Comparison of ENCODE assay signal across 17 cellular contexts in the genomic region with DNA sequence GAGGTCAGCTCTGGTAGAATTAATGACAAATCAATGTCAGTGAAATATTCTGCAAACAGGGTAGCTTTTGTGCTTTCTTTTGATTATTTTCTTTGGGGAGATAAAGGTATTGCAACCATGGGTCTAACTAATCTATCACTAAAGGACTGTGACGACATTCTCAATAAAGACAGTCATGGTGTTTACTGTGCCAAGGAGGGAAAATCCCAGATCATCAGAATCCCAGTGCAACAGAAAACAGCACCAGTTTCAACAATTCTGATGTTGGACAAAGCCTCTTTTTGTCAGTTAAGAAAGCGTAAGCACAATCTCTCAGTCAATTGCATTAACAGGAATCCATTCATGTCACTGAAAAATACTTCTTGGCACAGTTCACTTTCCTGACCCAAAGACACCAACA. TPM values are rescaled to one million over a fixed set of nuclear protein-coding genes. Genes with fewer than 3 reads are reported as not detected.
DNase-seq lines count a peak whose midpoint lies in the region; ATAC-seq and TF ChIP-seq lines count a peak whose summit lies in the region.
"Had no signal": no experiment of that assay in that cellular context is flagged by ENCODE, and none has a peak within 500 bp of the region (broad histone marks: within the 10 kb centered on the region; RNA-seq: fewer than 3 reads in every experiment).

No MANE protein-coding gene starts in this region.

- 51 to 65% methylated on average over 2 of the region's 2 CpGs for WGBS in heart right ventricle, 2 donors
- 57% methylated on average over 2 of the region's 2 CpGs for whole genome bisulfite sequencing in right cardiac atrium

- peaks cover 0 to 30% (median 0%) of the 10 kb centered on the region in 9 donors for H3K36me3 ChIP-seq in heart right ventricle
- H3K36me3 ChIP-seq in upper lobe of right lung = no peaks in the 10 kb centered on the region

- intact Hi-C loops in heart right ventricle (cut with DNase I) = no loop called here
- intact Hi-C loops in right cardiac atrium (cut with DNase I) = no loop called here
- intact Hi-C loops in upper lobe of right lung (cut with DNase I) = no loop called here

- H3K4me3 ChIP-seq in heart right ventricle = no peak overlapping the region
- no peak overlapping the region for H3K4me3 ChIP-seq in right cardiac atrium (ENCODE audit: low read length)
- no peak overlapping the region for H3K4me3 ChIP-seq in upper lobe of right lung

- H3K27ac ChIP-seq in heart right ventricle (peak overlapping the region in 8 of 10 donors; percentile 28 to 85 (median 51)), right cardiac atrium (ENCODE audit: low read length) (no peak overlapping the region), upper lobe of right lung (peak overlapping the region; percentile 52)
- H3K27ac ChIP-seq: KMS-11 had no signal

- TF ChIP-seq CTCF in heart right ventricle (IDR thresholded peaks at IDR 0.05) = no peak
- no peak for TF ChIP-seq CTCF in upper lobe of right lung (IDR thresholded peaks at IDR 0.05)

- H3K9me3 ChIP-seq in heart right ventricle = no peaks in the 10 kb centered on the region
- H3K9me3 ChIP-seq in right cardiac atrium (ENCODE audit: control insufficient read depth, low read length) = no peaks in the 10 kb centered on the region
- H3K9me3 ChIP-seq in upper lobe of right lung = no peaks in the 10 kb centered on the region

- H3K4me1 ChIP-seq in heart right ventricle (peaks cover 3 to 92% (median 74%) of the 10 kb centered on the region in 9 donors), right cardiac atrium (ENCODE audit: control insufficient read depth, insufficient read depth, low read length) (peaks cover 4% of the 10 kb centered on the region), upper lobe of right lung (peaks cover 8% of the 10 kb centered on the region)

- ATAC-seq in heart right ventricle (no peak), right cardiac atrium (no peak), upper lobe of right lung (no peak), HG03045 (IDR thresholded peaks at IDR 0.05; ENCODE audit: unreplicated experiment) (no peak), HG03139 (IDR thresholded peaks at IDR 0.05; ENCODE audit: unreplicated experiment) (no peak)

- H3K27me3 ChIP-seq in heart right ventricle (no peaks in the 10 kb centered on the region), right cardiac atrium (ENCODE audit: control insufficient read depth, insufficient read depth) (no peaks in the 10 kb centered on the region), upper lobe of right lung (no peaks in the 10 kb centered on the region)

- DNase-seq in heart right ventricle (no peak), right cardiac atrium (no peak), globus pallidus (ENCODE audit: low spot score) (peak; percentile 85), pons (ENCODE audit: low spot score) (peak; percentile 93), upper lobe of right lung (no peak), Kasumi-1 (lab: John Stamatoyannopoulos, UW) (no peak)
- DNase-seq: 8988T; activated naive CD8-positive, alpha-beta T cell treated with anti-CD3 and anti-CD28 coated beads for 36 hours; activated T-cell treated with anti-CD3 and anti-CD28 coated beads, Interleukin-2, amount 50 U/mL, for 24 hours; CD4-positive, alpha-beta T cell; DMS79; NCI-H2171; nephron progenitor cell; stimulated activated CD4-positive, alpha-beta T cell treated with anti-CD3 and anti-CD28 coated beads, Interleukin-4, amount 100 ng/mL, for 4 hours had no signal

RNA-seq across cellular contexts. Expression of gene SMIM29, which starts 36.8 kb away (rescaled TPM):
- total RNA-seq in heart right ventricle (10 to 100 TPM; 16.0 to 29.1 (median 24.2) TPM), right cardiac atrium (10 to 100 TPM; 17.0 to 25.5 (median 22.4) TPM), upper lobe of right lung (32.6 TPM)
- polyA plus RNA-seq in heart right ventricle (10 to 100 TPM; 51.5 to 78.2 TPM), right cardiac atrium (34.8 TPM)

RNA-seq across cellular contexts. Expression of gene HMGA1, which starts 48.9 kb away (rescaled TPM):
- total RNA-seq in heart right ventricle (10 to 100 TPM; 33.9 to 54.9 (median 41.3) TPM), right cardiac atrium (10 to 100 TPM; 34.5 to 43.0 (median 39.0) TPM), upper lobe of right lung (54.7 TPM)
- polyA plus RNA-seq in heart right ventricle (10 to 100 TPM; 14.2 to 41.0 TPM), right cardiac atrium (29.7 TPM)

Comparison
In these comparisons a context has a peak if more than half of its experiments do, and no peak if none do; other contexts are left out.
1. DNase-seq: peak in globus pallidus (single experiment) and pons (single experiment); none in heart right ventricle (0 of 2), right cardiac atrium (0 of 3), upper lobe of right lung (single experiment) and Kasumi-1 (0 of 2).